ENCODE assay signal across 8 cellular contexts in genomic region chr3:50239649-50240048, GRCh38. TPM values are rescaled to one million over a fixed set of nuclear protein-coding genes. Genes with fewer than 3 reads are reported as not detected.
A peak's percentile ranks its signal among the peaks of the same experiment; 100 is the strongest.
DNase-seq lines count a peak whose midpoint lies in the region; ATAC-seq and TF ChIP-seq lines count a peak whose summit lies in the region.

No MANE protein-coding gene starts in this region.

- H3K4me3 ChIP-seq in iPS-18c (ENCODE audit: insufficient read depth, low read depth, low read length) (0 out of 2 replicates have a peak overlapping the region, but pooled peaks have one; percentile 15), stomach (peak overlapping the region in 1 of 4 donors; percentile 91)

- WGBS in stomach, 5 donors = 73 to 84% (median 79%) methylated on average over 4 of the region's 4 CpGs

- peaks cover 78 to 92% (median 89%) of the 10 kb centered on the region in 4 donors for H3K4me1 ChIP-seq in stomach

- H3K36me3 Mint-ChIP-seq in T-helper 2 cell treated with Interferon-gamma antibody and Interleukin-4, amounts not matched to agents 5 μg/mL and 100 μg/mL, for 36 hours (ENCODE audit: low read depth) = peaks cover 43% of the 10 kb centered on the region
- H3K36me3 Mint-ChIP-seq in activated T-helper 1 cell treated with anti-CD3 and anti-CD28 coated beads, Interleukin-12 subunit alpha, Interleukin-12 subunit beta, Interleukin-2, Interleukin-4 antibody, amounts not matched to agents 30 ng/mL and 10 ng/mL and 1 ng/mL, durations not matched to agents 14 hours and 24 hours and 36 hours (ENCODE audit: low read depth) = peaks cover 21% of the 10 kb centered on the region

- peaks cover 51% of the 10 kb centered on the region for H3K4me1 Mint-ChIP-seq in T-helper 2 cell treated with Interferon-gamma antibody and Interleukin-4, amounts not matched to agents 5 μg/mL and 100 μg/mL, for 36 hours (ENCODE audit: low read depth)
- H3K4me1 Mint-ChIP-seq in activated T-helper 1 cell treated with anti-CD3 and anti-CD28 coated beads, Interleukin-12 subunit alpha, Interleukin-12 subunit beta, Interleukin-2, Interleukin-4 antibody, amounts not matched to agents 30 ng/mL and 10 ng/mL and 1 ng/mL, durations not matched to agents 14 hours and 24 hours and 36 hours (ENCODE audit: low read depth) = peaks cover 67% of the 10 kb centered on the region

- H3K9me3 Mint-ChIP-seq in T-helper 2 cell treated with Interferon-gamma antibody and Interleukin-4, amounts not matched to agents 5 μg/mL and 100 μg/mL, for 36 hours = no peaks in the 10 kb centered on the region
- no peaks in the 10 kb centered on the region for H3K9me3 Mint-ChIP-seq in activated T-helper 1 cell treated with anti-CD3 and anti-CD28 coated beads, Interleukin-12 subunit alpha, Interleukin-12 subunit beta, Interleukin-2, Interleukin-4 antibody, amounts not matched to agents 30 ng/mL and 10 ng/mL and 1 ng/mL, durations not matched to agents 14 hours and 24 hours and 36 hours

- TF ChIP-seq EP300 in stomach (IDR thresholded peaks at IDR 0.05) = no peak

- peak overlapping the region in 4 of 5 donors; percentile 90 to 97 (median 92) for H3K27ac ChIP-seq in stomach

- H3K36me3 ChIP-seq in stomach = peaks cover 0 to 7% (median 3%) of the 10 kb centered on the region in 4 donors

- TF ChIP-seq POLR2A in stomach (IDR thresholded peaks at IDR 0.05) = no peak

- ATAC-seq in HG03571 (IDR thresholded peaks at IDR 0.05; ENCODE audit: unreplicated experiment) = no peak

- H3K9me3 ChIP-seq in iPS-18c (ENCODE audit: control insufficient read depth, insufficient read depth, low read length) = no peaks in the 10 kb centered on the region
- no peaks in the 10 kb centered on the region for H3K9me3 ChIP-seq in stomach

- no peaks in the 10 kb centered on the region for H3K27me3 ChIP-seq in stomach

- peak overlapping the region; percentile 94 for H3K27ac Mint-ChIP-seq in T-helper 2 cell treated with Interferon-gamma antibody and Interleukin-4, amounts not matched to agents 5 μg/mL and 100 μg/mL, for 36 hours
- H3K27ac Mint-ChIP-seq in activated T-helper 1 cell treated with anti-CD3 and anti-CD28 coated beads, Interleukin-12 subunit alpha, Interleukin-12 subunit beta, Interleukin-2, Interleukin-4 antibody, amounts not matched to agents 30 ng/mL and 10 ng/mL and 1 ng/mL, durations not matched to agents 14 hours and 24 hours and 36 hours = peak overlapping the region; percentile 72

- intact Hi-C loops in activated T-helper 1 cell treated with anti-CD3 and anti-CD28 coated beads, Interleukin-12 subunit alpha, Interleukin-12 subunit beta, Interleukin-2, Interleukin-4 antibody, amounts not matched to agents 30 ng/mL and 10 ng/mL and 1 ng/mL, durations not matched to agents 14 hours and 24 hours and 36 hours (cut with micrococcal nuclease) = loop anchor here (2.0 to 5.0 kb wide), 4 partner anchors 383 to 897 kb away; partner anchors contain the start of genes APEH, GMPPB, TRAIP and USP4
- intact Hi-C loops in stomach (cut with DNase I; ENCODE audit: low total_unique reads) = no loop called here

- H3K27me3 Mint-ChIP-seq in T-helper 2 cell treated with Interferon-gamma antibody and Interleukin-4, amounts not matched to agents 5 μg/mL and 100 μg/mL, for 36 hours (ENCODE audit: low read depth) = no peaks in the 10 kb centered on the region
- H3K27me3 Mint-ChIP-seq in activated T-helper 1 cell treated with anti-CD3 and anti-CD28 coated beads, Interleukin-12 subunit alpha, Interleukin-12 subunit beta, Interleukin-2, Interleukin-4 antibody, amounts not matched to agents 30 ng/mL and 10 ng/mL and 1 ng/mL, durations not matched to agents 14 hours and 24 hours and 36 hours (ENCODE audit: insufficient read depth) = no peaks in the 10 kb centered on the region

- no peak for TF ChIP-seq CTCF in stomach (IDR thresholded peaks at IDR 0.05)

- no peak for DNase-seq in T-helper 2 cell treated with Interferon-gamma antibody and Interleukin-4, amounts not matched to agents 5 μg/mL and 100 μg/mL, for 36 hours (ENCODE audit: low spot score)
- DNase-seq in T-helper 2 cell = no peak
- no peak for DNase-seq in activated T-helper 1 cell treated with anti-CD3 and anti-CD28 coated beads, Interleukin-12 subunit alpha, Interleukin-12 subunit beta, Interleukin-2, Interleukin-4 antibody, amounts not matched to agents 30 ng/mL and 10 ng/mL and 1 ng/mL, durations not matched to agents 14 hours and 24 hours and 36 hours (ENCODE audit: low spot score)
- DNase-seq in stomach = no peak
- DNase-seq in NCI-H510A treated with DMSO at 0.1 percent for 48 hours (lab: John Stamatoyannopoulos, UW) = no peak
- DNase-seq in HuH-7.5 (ENCODE audit: low spot score) = no peak

- peak overlapping the region; percentile 99 for H3K4me3 Mint-ChIP-seq in T-helper 2 cell treated with Interferon-gamma antibody and Interleukin-4, amounts not matched to agents 5 μg/mL and 100 μg/mL, for 36 hours
- H3K4me3 Mint-ChIP-seq in activated T-helper 1 cell treated with anti-CD3 and anti-CD28 coated beads, Interleukin-12 subunit alpha, Interleukin-12 subunit beta, Interleukin-2, Interleukin-4 antibody, amounts not matched to agents 30 ng/mL and 10 ng/mL and 1 ng/mL, durations not matched to agents 14 hours and 24 hours and 36 hours = peak overlapping the region; percentile 99

RNA-seq across cellular contexts. Expression of gene GNAI2, which starts 3.6 kb away (rescaled TPM):
- 237 and 238 TPM in 2 replicates for total RNA-seq in activated T-helper 1 cell treated with anti-CD3 and anti-CD28 coated beads, Interleukin-12 subunit alpha, Interleukin-12 subunit beta, Interleukin-2, Interleukin-4 antibody, amounts not matched to agents 30 ng/mL and 10 ng/mL and 1 ng/mL, durations not matched to agents 14 hours and 24 hours and 36 hours
- total RNA-seq in stomach = 100 to 1,000 TPM in 2 of 5 donors, 10 to 100 TPM in 3; 73.7 to 211 (median 98.5) TPM
- polyA plus RNA-seq in stomach = 10 to 100 TPM; 61.1 to 73.5 (median 68.3) TPM

RNA-seq across cellular contexts. Expression of gene SEMA3B, which starts 29.3 kb away (rescaled TPM):
- 0.49 and 1.0 TPM in 2 replicates for total RNA-seq in activated T-helper 1 cell treated with anti-CD3 and anti-CD28 coated beads, Interleukin-12 subunit alpha, Interleukin-12 subunit beta, Interleukin-2, Interleukin-4 antibody, amounts not matched to agents 30 ng/mL and 10 ng/mL and 1 ng/mL, durations not matched to agents 14 hours and 24 hours and 36 hours
- total RNA-seq in stomach = 100 to 1,000 TPM in 4 of 5 donors, 10 to 100 TPM in 1; 53.6 to 310 (median 129) TPM
- 10 to 100 TPM; 40.1 to 79.9 (median 42.0) TPM for polyA plus RNA-seq in stomach

RNA-seq across cellular contexts. Expression of gene SLC38A3, which starts 34.6 kb away (rescaled TPM):
- total RNA-seq in activated T-helper 1 cell treated with anti-CD3 and anti-CD28 coated beads, Interleukin-12 subunit alpha, Interleukin-12 subunit beta, Interleukin-2, Interleukin-4 antibody, amounts not matched to agents 30 ng/mL and 10 ng/mL and 1 ng/mL, durations not matched to agents 14 hours and 24 hours and 36 hours = not detected in 2 replicates
- 1 to 10 TPM in 1 of 5 donors, not detected in 4; 3.1 TPM for total RNA-seq in stomach
- polyA plus RNA-seq in stomach = 1 to 10 TPM in 1 of 3 donors, under 1 TPM in 2; 0.15 to 1.1 (median 0.93) TPM

RNA-seq across cellular contexts. Expression of gene LSMEM2, which starts 39.2 kb away (rescaled TPM):
- not detected in 2 replicates for total RNA-seq in activated T-helper 1 cell treated with anti-CD3 and anti-CD28 coated beads, Interleukin-12 subunit alpha, Interleukin-12 subunit beta, Interleukin-2, Interleukin-4 antibody, amounts not matched to agents 30 ng/mL and 10 ng/mL and 1 ng/mL, durations not matched to agents 14 hours and 24 hours and 36 hours
- not detected for total RNA-seq in stomach
- under 1 TPM in 2 of 3 donors, not detected in 1; 0.31 to 0.58 TPM for polyA plus RNA-seq in stomach

RNA-seq across cellular contexts. Expression of gene GNAT1, which starts 48.2 kb away (rescaled TPM):
- total RNA-seq in activated T-helper 1 cell treated with anti-CD3 and anti-CD28 coated beads, Interleukin-12 subunit alpha, Interleukin-12 subunit beta, Interleukin-2, Interleukin-4 antibody, amounts not matched to agents 30 ng/mL and 10 ng/mL and 1 ng/mL, durations not matched to agents 14 hours and 24 hours and 36 hours = not detected in 2 replicates
- total RNA-seq in stomach = not detected
- not detected for polyA plus RNA-seq in stomach

Comparison
In these comparisons a context has a peak if more than half of its experiments do, and no peak if none do; other contexts are left out.
1. RNA of gene SEMA3B, which starts 29.3 kb away (total RNA-seq): 53.6 to 310 TPM in stomach; 0.49 to 1.0 TPM in activated T-helper 1 cell treated with anti-CD3 and anti-CD28 coated beads, Interleukin-12 subunit alpha, Interleukin-12 subunit beta, Interleukin-2, Interleukin-4 antibody, amounts not matched to agents 30 ng/mL and 10 ng/mL and 1 ng/mL, durations not matched to agents 14 hours and 24 hours and 36 hours; every median in the first group is over 10 times any median in the second.